In genomic region chr18:10047237-10047636, GRCh38 we compare ENCODE assay signal across 16 cellular contexts.
DNase-seq lines count a peak whose midpoint lies in the region; ATAC-seq and TF ChIP-seq lines count a peak whose summit lies in the region.
"Had no signal": no experiment of that assay in that cellular context is flagged by ENCODE, and none has a peak within 500 bp of the region (broad histone marks: within the 10 kb centered on the region; RNA-seq: fewer than 3 reads in every experiment).

No MANE protein-coding gene starts in this region.

- no peak for TF ChIP-seq EP300 in stomach (IDR thresholded peaks at IDR 0.05)

- WGBS in stomach, 5 donors, result 59 to 86% (median 73%) methylated on average over 6 of the region's 6 CpGs

- no peaks in the 10 kb centered on the region for H3K79me2 ChIP-seq in GM23338 (replicated peaks; ENCODE audit: insufficient read depth)
- H3K79me2 ChIP-seq in neural progenitor cell (ENCODE audit: low read depth), result no peaks in the 10 kb centered on the region
- H3K79me2 ChIP-seq: hepatocyte had no signal

- H2AFZ ChIP-seq in GM23338 (peak overlapping the region; percentile 56; the same call in 1 of the 2 replicates), neural progenitor cell (replicated peaks) (no peak overlapping the region)
- H2AFZ ChIP-seq: hepatocyte had no signal

- peaks cover 6% of the 10 kb centered on the region; the same call in 2 of the 3 replicates for H3K4me1 Mint-ChIP-seq in GM23338
- H3K4me1 Mint-ChIP-seq in neural progenitor cell, result no peaks in the 10 kb centered on the region

- H3K27ac Mint-ChIP-seq in GM23338, result no peak overlapping the region
- no peak overlapping the region for H3K27ac Mint-ChIP-seq in neural progenitor cell
- H3K27ac Mint-ChIP-seq: T-helper 2 cell treated with Interferon-gamma antibody and Interleukin-4, amounts not matched to agents 5 μg/mL and 100 μg/mL, for 36 hours had no signal

- H3K9me3 Mint-ChIP-seq in GM23338 (peaks cover 10% of the 10 kb centered on the region; the same call in 2 of the 3 replicates), neural progenitor cell (peaks cover 15% of the 10 kb centered on the region)

- H3K9me2 ChIP-seq in GM23338 (ENCODE audit: insufficient read depth), result peaks cover 6% of the 10 kb centered on the region; the same call in 1 of the 2 replicates

- H3K27ac ChIP-seq in GM23338 (ENCODE audit: low read depth), result no peak overlapping the region
- peak overlapping the region; percentile 64 to 87 (median 74) for H3K27ac ChIP-seq in stomach
- no peak overlapping the region for H3K27ac ChIP-seq in neural progenitor cell
- H3K27ac ChIP-seq: hepatocyte, pancreas, thoracic aorta had no signal

- H4K20me1 ChIP-seq in GM23338 (replicated peaks; ENCODE audit: insufficient read depth), result no peaks in the 10 kb centered on the region
- no peaks in the 10 kb centered on the region for H4K20me1 ChIP-seq in neural progenitor cell (ENCODE audit: low read depth)

- H3K4me2 ChIP-seq in GM23338 (no peak overlapping the region), neural progenitor cell (no peak overlapping the region)
- H3K4me2 ChIP-seq: hepatocyte had no signal

- H3K4me3 ChIP-seq in GM23338 (no peak overlapping the region), adipocyte (ENCODE audit: low read length) (no peak overlapping the region), fibroblast of the aortic adventitia (ENCODE audit: low read depth, low read length) (no peak overlapping the region), stomach (no peak overlapping the region), neural progenitor cell (no peak overlapping the region)
- H3K4me3 ChIP-seq: hepatocyte, pancreas, thoracic aorta had no signal

- H3K9ac ChIP-seq in adipocyte (ENCODE audit: low read length) (no peak overlapping the region), neural progenitor cell (no peak overlapping the region)

- TF ChIP-seq CTCF in GM23338 (conservative IDR thresholded peaks at IDR 0.05; ENCODE audit: low read depth in 2 of 2) (no peak), fibroblast of the aortic adventitia (IDR thresholded peaks at IDR 0.05; ENCODE audit: insufficient read depth, low read length) (no peak), stomach (IDR thresholded peaks at IDR 0.05) (no peak), neural progenitor cell (IDR thresholded peaks at IDR 0.05) (no peak)

- no peak overlapping the region for H3K4me3 Mint-ChIP-seq in GM23338
- no peak overlapping the region for H3K4me3 Mint-ChIP-seq in neural progenitor cell
- H3K4me3 Mint-ChIP-seq: T-helper 2 cell treated with Interferon-gamma antibody and Interleukin-4, amounts not matched to agents 5 μg/mL and 100 μg/mL, for 36 hours had no signal

- H3K9me3 ChIP-seq in adipocyte (ENCODE audit: control insufficient read depth, low read length) (peaks cover 10% of the 10 kb centered on the region), stomach (peaks cover 7 to 17% (median 10%) of the 10 kb centered on the region in 4 donors), neural progenitor cell (ENCODE audit: low read depth) (peaks cover 6% of the 10 kb centered on the region)
- H3K9me3 ChIP-seq: pancreas had no signal

- no peak for ATAC-seq in GM23338
- ATAC-seq in GM18870 (IDR thresholded peaks at IDR 0.05; ENCODE audit: unreplicated experiment), result no peak
- ATAC-seq: pancreas had no signal

- H3F3A ChIP-seq in GM23338 (replicated peaks; ENCODE audit: low read depth) (no peaks in the 10 kb centered on the region), neural progenitor cell (ENCODE audit: low read depth) (no peaks in the 10 kb centered on the region)

- no peak for TF ChIP-seq POLR2A in stomach (IDR thresholded peaks at IDR 0.05)

- DNase-seq in GM23338 (ENCODE audit: low spot score), result no peak
- DNase-seq in adipocyte (ENCODE audit: low read depth), result peak; percentile 58
- DNase-seq in fibroblast of the aortic adventitia (ENCODE audit: low read depth), result peak; percentile 70
- DNase-seq in stomach, result no peak
- no peak for DNase-seq in iPS-NIHi11 (ENCODE audit: low spot score)
- no peak for DNase-seq in NCI-H446 treated with DMSO at 0.1 percent for 48 hours (lab: John Stamatoyannopoulos, UW)
- DNase-seq in neural progenitor cell (ENCODE audit: low spot score), result no peak
- DNase-seq: activated CD4-positive, CD25-positive, alpha-beta regulatory T cell treated with anti-CD3 and anti-CD28 coated beads, Interleukin-2, amount 50 U/mL, for 72 hours; activated effector memory CD4-positive, alpha-beta T cell treated with Interleukin-2 at 50 U/mL for 16 hours; C1 segment of cervical spinal cord; SHP77 had no signal

- H3K4me1 ChIP-seq in GM23338 (ENCODE audit: insufficient read depth) (peaks cover 5% of the 10 kb centered on the region; the same call in 1 of the 2 replicates), adipocyte (ENCODE audit: control insufficient read depth, insufficient read depth, low read length) (peaks cover 60% of the 10 kb centered on the region), stomach (peaks cover 0 to 42% (median 10%) of the 10 kb centered on the region in 4 donors), neural progenitor cell (no peaks in the 10 kb centered on the region)
- H3K4me1 ChIP-seq: pancreas had no signal

- H3K36me3 Mint-ChIP-seq in GM23338 (ENCODE audit: low read depth) (peaks cover 4% of the 10 kb centered on the region; the same call in 2 of the 3 replicates), neural progenitor cell (peaks cover 2% of the 10 kb centered on the region)

- no peaks in the 10 kb centered on the region for H3K27me3 Mint-ChIP-seq in GM23338 (ENCODE audit: insufficient read depth, low read depth, poor library complexity)
- peaks cover 4% of the 10 kb centered on the region for H3K27me3 Mint-ChIP-seq in neural progenitor cell (ENCODE audit: insufficient read depth, low read depth)

- H3K27me3 ChIP-seq in GM23338 (ENCODE audit: insufficient read depth), result no peaks in the 10 kb centered on the region
- H3K27me3 ChIP-seq in adipocyte (replicated peaks; ENCODE audit: control insufficient read depth, insufficient read depth, low read length), result no peaks in the 10 kb centered on the region
- no peaks in the 10 kb centered on the region for H3K27me3 ChIP-seq in stomach
- no peaks in the 10 kb centered on the region for H3K27me3 ChIP-seq in neural progenitor cell
- H3K27me3 ChIP-seq: hepatocyte, pancreas had no signal

- H3K36me3 ChIP-seq in GM23338 (ENCODE audit: insufficient read depth) (no peaks in the 10 kb centered on the region), adipocyte (ENCODE audit: control insufficient read depth, insufficient read depth, low read length, severe bottlenecking) (no peaks in the 10 kb centered on the region), stomach (no peaks in the 10 kb centered on the region), neural progenitor cell (no peaks in the 10 kb centered on the region)
- H3K36me3 ChIP-seq: pancreas, thoracic aorta had no signal

- intact Hi-C loops in stomach (cut with DNase I; ENCODE audit: low total_unique reads), result no loop called here

TF ChIP-seq in GM23338, 12 proteins besides CTCF, POLR2A, EP300 and RAD21 (continues in another document):
- TF ChIP-seq ZNF114 (CRISPR knock-in tag; IDR thresholded peaks at IDR 0.05) (no peak), EZH2phosphoT487 (IDR thresholded peaks at IDR 0.05; ENCODE audit: unreplicated experiment) (no peak), EZH2 (IDR thresholded peaks at IDR 0.05; ENCODE audit: low read depth, unreplicated experiment) (no peak)

Comparison
In these comparisons a context has a peak if more than half of its experiments do, and no peak if none do; other contexts are left out.
1. DNase-seq: peak in adipocyte (single experiment) and fibroblast of the aortic adventitia (single experiment); none in GM23338 (single experiment), stomach (single experiment), iPS-NIHi11 (single experiment), NCI-H446 treated with DMSO at 0.1 percent for 48 hours (single experiment) and neural progenitor cell (single experiment).
2. H3K27ac ChIP-seq: peak in stomach (5 of 5); none in GM23338 (single experiment) and neural progenitor cell (single experiment).